ENCODE assay signal across 20 cellular contexts in the genomic region with DNA sequence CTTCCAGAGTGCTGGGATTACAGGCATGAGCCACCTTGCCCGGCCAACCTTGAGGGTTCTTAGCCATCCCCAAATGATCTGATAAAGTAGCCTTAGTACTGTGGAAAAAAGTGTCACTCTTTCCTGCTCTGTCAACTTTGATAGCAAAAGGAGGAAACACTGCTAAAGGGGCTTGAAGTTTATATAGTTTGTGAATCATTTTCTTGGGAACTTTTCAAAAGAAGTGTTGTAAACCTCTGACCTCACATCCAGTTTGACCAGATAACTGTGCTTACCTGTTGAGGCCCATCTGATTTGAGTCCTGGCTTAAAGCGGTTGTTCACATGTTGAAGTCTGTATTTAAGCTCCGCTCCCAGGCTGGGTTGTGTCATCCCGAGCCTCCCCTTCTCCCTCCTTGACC. TPM values are rescaled to one million over a fixed set of nuclear protein-coding genes. Genes with fewer than 3 reads are reported as not detected.
A peak's percentile ranks its signal among the peaks of the same experiment; 100 is the strongest.
DNase-seq lines count a peak whose midpoint lies in the region; ATAC-seq and TF ChIP-seq lines count a peak whose summit lies in the region.
"Had no signal": no experiment of that assay in that cellular context is flagged by ENCODE, and none has a peak within 500 bp of the region (broad histone marks: within the 10 kb centered on the region; RNA-seq: fewer than 3 reads in every experiment).

No MANE protein-coding gene starts in this region.

- no peaks in the 10 kb centered on the region for H3K36me3 ChIP-seq in hepatocyte (replicated peaks; ENCODE audit: insufficient read depth, low read depth)
- H3K36me3 ChIP-seq in testis (ENCODE audit: low read depth, missing control alignments) = no peaks in the 10 kb centered on the region
- H3K36me3 ChIP-seq: BLaER1 treated with 17β-estradiol and CSF1 and Interleukin-3, amounts not matched to agents 10 nM and 100 nM; ovary; tibial artery had no signal

- no peaks in the 10 kb centered on the region for H3K4me1 ChIP-seq in hepatocyte (ENCODE audit: insufficient read depth)
- H3K4me1 ChIP-seq in testis = no peaks in the 10 kb centered on the region

- POLR2A ChIA-PET in activated CD8-positive, alpha-beta T cell treated with anti-CD3 and anti-CD28 coated beads for 36 hours (lab: Charles Lee) = no interaction called here
- POLR2A ChIA-PET in activated CD8-positive, alpha-beta T cell treated with anti-CD3 and anti-CD28 coated beads, Interleukin-2, amount 10 ng/mL, durations not matched to agents 7 days and 5 days (lab: Charles Lee) = no interaction called here

- 48% methylated on average over 4 of the region's 4 CpGs for WGBS in hepatocyte (ENCODE audit: low lambda C conversion rate, missing lambda C conversion rate)
- WGBS in testis, 2 donors = 92 to 93% methylated on average over 4 of the region's 4 CpGs

- H3K27me3 Mint-ChIP-seq in activated CD8-positive, alpha-beta T cell treated with anti-CD3 and anti-CD28 coated beads for 36 hours = no peaks in the 10 kb centered on the region
- H3K27me3 Mint-ChIP-seq in activated CD8-positive, alpha-beta T cell treated with anti-CD3 and anti-CD28 coated beads, Interleukin-2, amount 10 ng/mL, durations not matched to agents 7 days and 5 days (ENCODE audit: low read depth) = peaks cover 2% of the 10 kb centered on the region
- no peaks in the 10 kb centered on the region for H3K27me3 Mint-ChIP-seq in activated T-helper 17 cell treated with anti-CD3 and anti-CD28 coated beads, Interleukin-2, amount 50 U/mL, for 72 hours
- H3K27me3 Mint-ChIP-seq: IgD-negative memory B cell had no signal

- intact Hi-C loops in activated CD8-positive, alpha-beta T cell treated with anti-CD3 and anti-CD28 coated beads for 36 hours (cut with micrococcal nuclease) = no loop called here
- intact Hi-C loops in testis (cut with DNase I; ENCODE audit: low total_unique reads) = no loop called here

- no peaks in the 10 kb centered on the region for H4K20me1 ChIP-seq in hepatocyte (ENCODE audit: insufficient read depth, poor library complexity, severe bottlenecking)
- H4K20me1 ChIP-seq: BLaER1 treated with 17β-estradiol and CSF1 and Interleukin-3, amounts not matched to agents 10 nM and 100 nM had no signal

- H3K9me3 ChIP-seq in hepatocyte (ENCODE audit: low read depth) (no peaks in the 10 kb centered on the region), testis (no peaks in the 10 kb centered on the region)
- H3K9me3 ChIP-seq: ovary, tibial artery had no signal

- no peak for TF ChIP-seq POLR2A in testis (IDR thresholded peaks at IDR 0.05)

- H3K9me3 Mint-ChIP-seq in activated CD8-positive, alpha-beta T cell treated with anti-CD3 and anti-CD28 coated beads for 36 hours = peaks cover 4% of the 10 kb centered on the region
- H3K9me3 Mint-ChIP-seq in activated CD8-positive, alpha-beta T cell treated with anti-CD3 and anti-CD28 coated beads, Interleukin-2, amount 10 ng/mL, durations not matched to agents 7 days and 5 days (ENCODE audit: insufficient read depth) = no peaks in the 10 kb centered on the region
- peaks cover 4% of the 10 kb centered on the region for H3K9me3 Mint-ChIP-seq in activated T-helper 17 cell treated with anti-CD3 and anti-CD28 coated beads, Interleukin-2, amount 50 U/mL, for 72 hours
- H3K9me3 Mint-ChIP-seq: IgD-negative memory B cell had no signal

- TF ChIP-seq CTCF in activated CD8-positive, alpha-beta T cell treated with anti-CD3 and anti-CD28 coated beads for 36 hours (IDR thresholded peaks at IDR 0.05) = no peak
- TF ChIP-seq CTCF in hepatocyte (IDR thresholded peaks at IDR 0.05; ENCODE audit: poor library complexity) = no peak
- no peak for TF ChIP-seq CTCF in testis (IDR thresholded peaks at IDR 0.05)

- H3K9me2 ChIP-seq in hepatocyte (replicated peaks; ENCODE audit: insufficient read depth) = no peaks in the 10 kb centered on the region

- H3K79me2 ChIP-seq in hepatocyte = peaks cover 19% of the 10 kb centered on the region

- peaks cover 4% of the 10 kb centered on the region for H3K36me3 Mint-ChIP-seq in activated CD8-positive, alpha-beta T cell treated with anti-CD3 and anti-CD28 coated beads for 36 hours (ENCODE audit: low read depth)
- no peaks in the 10 kb centered on the region for H3K36me3 Mint-ChIP-seq in activated CD8-positive, alpha-beta T cell treated with anti-CD3 and anti-CD28 coated beads, Interleukin-2, amount 10 ng/mL, durations not matched to agents 7 days and 5 days (ENCODE audit: low read depth)
- no peaks in the 10 kb centered on the region for H3K36me3 Mint-ChIP-seq in activated T-helper 17 cell treated with anti-CD3 and anti-CD28 coated beads, Interleukin-2, amount 50 U/mL, for 72 hours (ENCODE audit: low read depth)
- H3K36me3 Mint-ChIP-seq: IgD-negative memory B cell had no signal

- H3K27ac Mint-ChIP-seq in activated CD8-positive, alpha-beta T cell treated with anti-CD3 and anti-CD28 coated beads for 36 hours = peak overlapping the region; percentile 6
- no peak overlapping the region for H3K27ac Mint-ChIP-seq in activated CD8-positive, alpha-beta T cell treated with anti-CD3 and anti-CD28 coated beads, Interleukin-2, amount 10 ng/mL, durations not matched to agents 7 days and 5 days
- peak overlapping the region; percentile 75 for H3K27ac Mint-ChIP-seq in activated T-helper 17 cell treated with anti-CD3 and anti-CD28 coated beads, Interleukin-2, amount 50 U/mL, for 72 hours
- H3K27ac Mint-ChIP-seq: IgD-negative memory B cell had no signal

- H3K27me3 ChIP-seq in hepatocyte (no peaks in the 10 kb centered on the region), testis (no peaks in the 10 kb centered on the region)
- H3K27me3 ChIP-seq: BLaER1 treated with 17β-estradiol and CSF1 and Interleukin-3, amounts not matched to agents 10 nM and 100 nM; ovary; tibial artery had no signal

- H2AFZ ChIP-seq in hepatocyte = no peak overlapping the region

- CTCF ChIA-PET in activated CD8-positive, alpha-beta T cell treated with anti-CD3 and anti-CD28 coated beads for 36 hours (lab: Charles Lee) = no interaction called here
- CTCF ChIA-PET in activated CD8-positive, alpha-beta T cell treated with anti-CD3 and anti-CD28 coated beads, Interleukin-2, amount 10 ng/mL, durations not matched to agents 7 days and 5 days (lab: Charles Lee) = no interaction called here

- H3K4me1 Mint-ChIP-seq in activated CD8-positive, alpha-beta T cell treated with anti-CD3 and anti-CD28 coated beads for 36 hours (ENCODE audit: low read depth) = peaks cover 26% of the 10 kb centered on the region
- peaks cover 12% of the 10 kb centered on the region for H3K4me1 Mint-ChIP-seq in activated CD8-positive, alpha-beta T cell treated with anti-CD3 and anti-CD28 coated beads, Interleukin-2, amount 10 ng/mL, durations not matched to agents 7 days and 5 days (ENCODE audit: low read depth)
- H3K4me1 Mint-ChIP-seq in activated T-helper 17 cell treated with anti-CD3 and anti-CD28 coated beads, Interleukin-2, amount 50 U/mL, for 72 hours = peaks cover 28% of the 10 kb centered on the region
- H3K4me1 Mint-ChIP-seq: IgD-negative memory B cell had no signal

- peak overlapping the region; percentile 59 for H3K27ac ChIP-seq in hepatocyte
- peak overlapping the region; percentile 9 to 40 for H3K27ac ChIP-seq in testis
- H3K27ac ChIP-seq: BLaER1 treated with 17β-estradiol and CSF1 and Interleukin-3, amounts not matched to agents 10 nM and 100 nM; ovary; tibial artery had no signal

- peak overlapping the region; percentile 41 for H3K4me2 ChIP-seq in hepatocyte
- H3K4me2 ChIP-seq: BLaER1 treated with 17β-estradiol and CSF1 and Interleukin-3, amounts not matched to agents 10 nM and 100 nM had no signal

- DNase-seq in activated CD8-positive, alpha-beta T cell treated with anti-CD3 and anti-CD28 coated beads for 36 hours = no peak
- DNase-seq in activated CD8-positive, alpha-beta T cell treated with anti-CD3 and anti-CD28 coated beads, Interleukin-2, amount 10 ng/mL, durations not matched to agents 7 days and 5 days = no peak
- DNase-seq in hepatocyte (ENCODE audit: low spot score) (peak; percentile 44), testis (no peak), occipital lobe (lab: John Stamatoyannopoulos, UW) (no peak), CD1c-positive myeloid dendritic cell (ENCODE audit: extremely low spot score) (no peak)
- DNase-seq: activated effector memory CD4-positive, alpha-beta T cell treated with anti-CD3 and anti-CD28 coated beads, Interleukin-2, amount 50 U/mL, for 16 hours; dermis blood vessel endothelial cell; hippocampal formation; kidney glomerular epithelial cell; MV-4-11; NCI-H526; ovary; stimulated activated CD4-positive, alpha-beta T cell treated with anti-CD3 and anti-CD28 coated beads, Interleukin-4, amount 100 ng/mL, for 1 hour; tibial artery had no signal

- H3K4me3 ChIP-seq in hepatocyte = no peak overlapping the region
- H3K4me3 ChIP-seq in testis = no peak overlapping the region
- H3K4me3 ChIP-seq: BLaER1 treated with 17β-estradiol and CSF1 and Interleukin-3, amounts not matched to agents 10 nM and 100 nM; ovary; tibial artery had no signal

- ATAC-seq in activated CD8-positive, alpha-beta T cell treated with anti-CD3 and anti-CD28 coated beads for 36 hours = no peak
- ATAC-seq in activated CD8-positive, alpha-beta T cell treated with anti-CD3 and anti-CD28 coated beads, Interleukin-2, amount 10 ng/mL, durations not matched to agents 7 days and 5 days = no peak
- ATAC-seq in activated T-helper 17 cell treated with anti-CD3 and anti-CD28 coated beads, Interleukin-2, amount 50 U/mL, for 72 hours (replicated peaks) = no peak
- no peak for ATAC-seq in GM19467 (IDR thresholded peaks at IDR 0.05; ENCODE audit: unreplicated experiment)
- ATAC-seq: SK-N-SH treated with all-trans-retinoic acid at 6 μM for 48 hours had no signal

- H3K4me3 Mint-ChIP-seq in activated CD8-positive, alpha-beta T cell treated with anti-CD3 and anti-CD28 coated beads for 36 hours = peak overlapping the region; percentile 3
- H3K4me3 Mint-ChIP-seq in activated CD8-positive, alpha-beta T cell treated with anti-CD3 and anti-CD28 coated beads, Interleukin-2, amount 10 ng/mL, durations not matched to agents 7 days and 5 days = no peak overlapping the region
- H3K4me3 Mint-ChIP-seq in activated T-helper 17 cell treated with anti-CD3 and anti-CD28 coated beads, Interleukin-2, amount 50 U/mL, for 72 hours = peak overlapping the region; percentile 58
- H3K4me3 Mint-ChIP-seq: IgD-negative memory B cell had no signal

RNA-seq across cellular contexts. Expression of gene KANK1, which starts 13.5 kb away (rescaled TPM):
- total RNA-seq in activated CD8-positive, alpha-beta T cell treated with anti-CD3 and anti-CD28 coated beads for 36 hours = 1 to 10 TPM; 2.6 to 2.8 TPM
- total RNA-seq in activated CD8-positive, alpha-beta T cell treated with anti-CD3 and anti-CD28 coated beads, Interleukin-2, amount 10 ng/mL, durations not matched to agents 7 days and 5 days = 1 to 10 TPM; 3.0 to 3.5 TPM
- 1 to 10 TPM; 3.5 to 5.8 TPM for total RNA-seq in activated T-helper 17 cell treated with anti-CD3 and anti-CD28 coated beads, Interleukin-2, amount 50 U/mL, for 72 hours
- 33.6 and 40.8 TPM in 2 replicates for total RNA-seq in hepatocyte
- 21.7 and 23.0 TPM in 2 replicates for polyA plus RNA-seq in hepatocyte
- total RNA-seq in testis = 10 to 100 TPM; 58.0 to 63.1 TPM
- 40.3 TPM for polyA plus RNA-seq in testis (ENCODE audit: insufficient read depth, low read depth, low replicate concordance)
- total RNA-seq in occipital lobe = 7.8 TPM
